31 cellular contexts compared by ENCODE assay signal in the genomic region with DNA sequence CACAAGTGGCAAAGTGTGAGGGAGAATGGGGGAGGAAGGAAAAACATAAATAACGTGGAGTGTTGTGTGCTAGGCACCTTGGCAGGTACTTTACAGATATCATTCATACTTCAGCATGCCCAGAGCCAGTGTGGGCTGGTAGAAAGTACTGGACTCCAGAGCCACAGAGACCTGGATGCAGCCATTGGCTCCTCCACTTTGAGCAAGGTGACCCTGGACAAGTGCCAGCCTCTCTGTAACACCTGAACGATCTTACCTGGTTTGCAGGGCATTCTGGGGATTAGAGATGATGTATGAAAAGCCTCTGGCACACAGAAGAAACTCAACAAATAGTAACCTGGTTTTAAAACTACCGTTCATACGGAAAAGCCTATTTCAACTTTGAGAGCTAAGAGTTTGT. TPM values are rescaled to one million over a fixed set of nuclear protein-coding genes. Genes with fewer than 3 reads are reported as not detected.
"Had no signal": no experiment of that assay in that cellular context is flagged by ENCODE, and none has a peak within 500 bp of the region (broad histone marks: within the 10 kb centered on the region; RNA-seq: fewer than 3 reads in every experiment).

No MANE protein-coding gene starts in this region.

- H3K9me3 ChIP-seq: ascending aorta, SJCRH30 had no signal

- ATAC-seq: activated CD4-positive, alpha-beta T cell treated with anti-CD3 and anti-CD28 coated beads for 36 hours; activated CD8-positive, alpha-beta T cell treated with anti-CD3 and anti-CD28 coated beads, Interleukin-2, amount 10 ng/mL, durations not matched to agents 7 days and 5 days had no signal

- H3K27ac ChIP-seq: ascending aorta, SJCRH30, SK-N-MC had no signal

- DNase-seq: activated CD4-positive, alpha-beta T cell treated with anti-CD3 and anti-CD28 coated beads for 36 hours; activated CD4-positive, alpha-beta T cell treated with anti-CD3 and anti-CD28 coated beads, Interleukin-2, amount 10 ng/mL, durations not matched to agents 7 days and 5 days; activated CD4-positive, alpha-beta T cell treated with anti-CD3 and anti-CD28 coated beads, Interleukin-2, amount 50 U/mL, for 48 hours; activated CD8-positive, alpha-beta T cell treated with anti-CD3 and anti-CD28 coated beads, Interleukin-2, amount 10 ng/mL, durations not matched to agents 7 days and 5 days; activated gamma-delta T cell; activated naive CD4-positive, alpha-beta T cell treated with Interleukin-2 at 50 U/mL for 16 hours; activated naive CD8-positive, alpha-beta T cell treated with anti-CD3 and anti-CD28 coated beads, Interleukin-2, amount 10 ng/mL, durations not matched to agents 7 days and 5 days; activated T-cell treated with anti-CD3 and anti-CD28 coated beads, Interleukin-2, amount 50 U/mL, for 24 hours; amygdala; caudate nucleus; cerebellar nuclear complex; Karpas-422; KBM-7; NCI-H1048; NCI-H146; NCI-H187; NCI-H2081 treated with DMSO at 0.1 percent for 48 hours; NCI-H2171 treated with DMSO at 0.1 percent for 48 hours; NCI-H2227 treated with DMSO at 0.1 percent for 48 hours; NCI-H446 treated with DMSO at 0.1 percent for 48 hours; NCI-H524; OCI-M1; SHP77; SJCRH30; T1000 had no signal

- H3K4me3 ChIP-seq: ascending aorta, SJCRH30, SK-N-MC had no signal

- H3K27me3 ChIP-seq: ascending aorta, SJCRH30 had no signal

- H3K36me3 ChIP-seq: ascending aorta, SJCRH30 had no signal

- H3K4me1 ChIP-seq: ascending aorta, SJCRH30 had no signal

RNA-seq across cellular contexts. Expression of a gene that starts 6.3 kb away (rescaled TPM):
- total RNA-seq: activated T-helper 2 cell treated with anti-CD3 and anti-CD28 coated beads, Interferon-gamma antibody, Interleukin-2, Interleukin-4, amounts not matched to agents 10 μg/mL and 5 μg/mL and 100 μg/mL, durations not matched to agents 14 hours and 24 hours and 36 hours; ascending aorta; MCF 10A; SJCRH30; T-helper 1 cell treated with Interleukin-12 subunit alpha and Interleukin-12 subunit beta and Interleukin-4 antibody, amounts not matched to agents 30 ng/mL and 1 ng/mL, for 36 hours; T-helper 2 cell treated with Interferon-gamma antibody and Interleukin-4, amounts not matched to agents 100 ng/mL and 5 ng/mL, for 36 hours had no signal
